ENCODE assay signal across 20 cellular contexts in genomic region chr9:26706223-26706622, GRCh38.
"Had no signal": no experiment of that assay in that cellular context is flagged by ENCODE, and none has a peak within 500 bp of the region (broad histone marks: within the 10 kb centered on the region; RNA-seq: fewer than 3 reads in every experiment).

No MANE protein-coding gene starts in this region.

- H3K4me1 Mint-ChIP-seq: activated CD4-positive, alpha-beta T cell treated with anti-CD3 and anti-CD28 coated beads, Interleukin-2, amount 10 ng/mL, durations not matched to agents 7 days and 5 days; activated naive CD4-positive, alpha-beta T cell treated with anti-CD3 and anti-CD28 coated beads, Interleukin-2, amount 10 ng/mL, durations not matched to agents 7 days and 5 days; activated naive CD8-positive, alpha-beta T cell treated with anti-CD3 and anti-CD28 coated beads, Interleukin-2, amount 10 ng/mL, durations not matched to agents 7 days and 5 days; activated T-helper 17 cell treated with anti-CD3 and anti-CD28 coated beads, Interleukin-2, amount 50 U/mL, for 72 hours had no signal

- H3K27me3 Mint-ChIP-seq: activated CD4-positive, alpha-beta memory T cell treated with anti-CD3 and anti-CD28 coated beads for 36 hours; activated naive CD4-positive, alpha-beta T cell treated with anti-CD3 and anti-CD28 coated beads, Interleukin-2, amount 10 ng/mL, durations not matched to agents 7 days and 5 days had no signal

- H3K36me3 Mint-ChIP-seq: activated CD4-positive, alpha-beta memory T cell treated with anti-CD3 and anti-CD28 coated beads for 36 hours; activated naive CD4-positive, alpha-beta T cell treated with anti-CD3 and anti-CD28 coated beads, Interleukin-2, amount 10 ng/mL, durations not matched to agents 7 days and 5 days; activated naive CD8-positive, alpha-beta T cell treated with anti-CD3 and anti-CD28 coated beads, Interleukin-2, amount 10 ng/mL, durations not matched to agents 7 days and 5 days had no signal

- ATAC-seq: activated T-helper 17 cell treated with anti-CD3 and anti-CD28 coated beads, Interleukin-2, amount 50 U/mL, for 72 hours had no signal

- H3K9me3 Mint-ChIP-seq: activated naive CD8-positive, alpha-beta T cell treated with anti-CD3 and anti-CD28 coated beads, Interleukin-2, amount 10 ng/mL, durations not matched to agents 7 days and 5 days had no signal

- H3K4me3 Mint-ChIP-seq: activated CD4-positive, alpha-beta memory T cell treated with anti-CD3 and anti-CD28 coated beads for 36 hours; activated CD4-positive, alpha-beta T cell treated with anti-CD3 and anti-CD28 coated beads, Interleukin-2, amount 10 ng/mL, durations not matched to agents 7 days and 5 days; activated naive CD4-positive, alpha-beta T cell treated with anti-CD3 and anti-CD28 coated beads, Interleukin-2, amount 10 ng/mL, durations not matched to agents 7 days and 5 days; activated naive CD8-positive, alpha-beta T cell treated with anti-CD3 and anti-CD28 coated beads, Interleukin-2, amount 10 ng/mL, durations not matched to agents 7 days and 5 days; activated T-helper 17 cell treated with anti-CD3 and anti-CD28 coated beads, Interleukin-2, amount 50 U/mL, for 72 hours had no signal

- H3K27ac Mint-ChIP-seq: activated CD4-positive, alpha-beta memory T cell treated with anti-CD3 and anti-CD28 coated beads for 36 hours; activated CD4-positive, alpha-beta T cell treated with anti-CD3 and anti-CD28 coated beads, Interleukin-2, amount 10 ng/mL, durations not matched to agents 7 days and 5 days; activated naive CD4-positive, alpha-beta T cell treated with anti-CD3 and anti-CD28 coated beads, Interleukin-2, amount 10 ng/mL, durations not matched to agents 7 days and 5 days; activated naive CD8-positive, alpha-beta T cell treated with anti-CD3 and anti-CD28 coated beads, Interleukin-2, amount 10 ng/mL, durations not matched to agents 7 days and 5 days; activated T-helper 17 cell treated with anti-CD3 and anti-CD28 coated beads, Interleukin-2, amount 50 U/mL, for 72 hours had no signal

- DNase-seq: activated CD4-positive, alpha-beta memory T cell treated with anti-CD3 and anti-CD28 coated beads for 36 hours; activated CD4-positive, alpha-beta T cell treated with anti-CD3 and anti-CD28 coated beads, Interleukin-2, amount 10 ng/mL, durations not matched to agents 7 days and 5 days; activated CD4-positive, CD25-positive, alpha-beta regulatory T cell; activated CD8-positive, alpha-beta memory T cell treated with anti-CD3 and anti-CD28 coated beads for 24 hours; activated gamma-delta T cell; activated naive CD4-positive, alpha-beta T cell treated with anti-CD3 and anti-CD28 coated beads, Interleukin-2, amount 10 ng/mL, durations not matched to agents 7 days and 5 days; activated naive CD8-positive, alpha-beta T cell treated with anti-CD3 and anti-CD28 coated beads, Interleukin-2, amount 10 ng/mL, durations not matched to agents 7 days and 5 days; activated T-cell treated with anti-CD3 and anti-CD28 coated beads, Interleukin-2, amount 50 U/mL, for 48 hours; aorta; central memory CD4-positive, alpha-beta T cell; NCI-H1048; NCI-H146; NCI-H187 treated with DMSO at 0.1 percent for 48 hours; NCI-H2081 treated with DMSO at 0.1 percent for 48 hours; NCI-H446; NCI-H524; SHP77 treated with DMSO at 0.1 percent for 48 hours; T-helper 2 cell; T1000 had no signal
